In the genomic region with DNA sequence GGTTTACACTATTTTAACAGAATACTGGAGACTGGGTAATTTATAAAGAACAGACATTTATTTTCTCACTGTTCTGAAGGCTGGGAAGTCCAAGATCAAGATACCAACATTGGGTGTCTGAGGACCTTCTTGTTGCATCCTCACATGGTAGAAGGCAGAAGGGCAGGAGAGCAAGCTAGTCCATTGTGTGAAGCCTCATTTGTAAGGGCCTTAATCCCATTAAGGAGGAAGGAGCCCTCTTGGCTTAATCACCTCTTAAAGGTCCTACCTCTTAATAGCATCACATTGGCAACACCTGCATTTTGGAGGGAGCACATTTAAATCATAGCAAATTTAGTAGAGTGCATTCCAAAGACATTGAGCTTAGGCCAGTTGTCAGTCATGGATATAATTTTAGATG, we compare ENCODE assay signal across 30 cellular contexts.
"Had no signal": no experiment of that assay in that cellular context is flagged by ENCODE, and none has a peak within 500 bp of the region (broad histone marks: within the 10 kb centered on the region; RNA-seq: fewer than 3 reads in every experiment).

No MANE protein-coding gene starts in this region.

- H3K27me3 ChIP-seq: adrenal gland, body of pancreas, esophagus muscularis mucosa, foreskin keratinocyte, heart left ventricle, right atrium auricular region, suprapubic skin, tibial artery, upper lobe of right lung had no signal

- DNase-seq: activated CD4-positive, alpha-beta T cell treated with anti-CD3 and anti-CD28 coated beads for 36 hours; activated CD4-positive, CD25-positive, alpha-beta regulatory T cell; activated naive CD4-positive, alpha-beta T cell treated with anti-CD3 and anti-CD28 coated beads for 36 hours; activated naive CD8-positive, alpha-beta T cell treated with anti-CD3 and anti-CD28 coated beads for 36 hours; activated T-cell treated with anti-CD3 and anti-CD28 coated beads for 4 hours; activated T-cell treated with anti-CD3 and anti-CD28 coated beads, Interleukin-2, amount 50 U/mL, for 72 hours; adrenal gland; aorta; body of pancreas; dermis blood vessel endothelial cell; effector CD4-positive, alpha-beta T cell; foreskin keratinocyte; heart left ventricle; hypothalamus; immature natural killer cell; kidney; left colon; midbrain; naive thymus-derived CD8-positive, alpha-beta T cell; occipital lobe; stimulated activated CD4-positive, alpha-beta T cell treated with anti-CD3 and anti-CD28 coated beads, Interleukin-15, amount 100 ng/mL, for 24 hours; stimulated activated CD4-positive, alpha-beta T cell treated with anti-CD3 and anti-CD28 coated beads, Interleukin-2, amount 100 ng/mL, for 24 hours; stimulated activated naive B cell treated with anti-CD40 and anti-IgM and Interleukin-4, amounts not matched to agents 10 μg/mL and 1 μg/mL and 100 μg/mL, for 72 hours; tibial artery; upper lobe of right lung had no signal

- H3K27ac Mint-ChIP-seq: activated CD4-positive, alpha-beta T cell treated with anti-CD3 and anti-CD28 coated beads for 36 hours; activated naive CD4-positive, alpha-beta T cell treated with anti-CD3 and anti-CD28 coated beads for 36 hours; activated naive CD8-positive, alpha-beta T cell treated with anti-CD3 and anti-CD28 coated beads for 36 hours; activated T-cell treated with anti-CD3 and anti-CD28 coated beads, Interleukin-2, amount 50 U/mL, for 72 hours; immature natural killer cell; naive thymus-derived CD8-positive, alpha-beta T cell; stimulated activated naive B cell treated with anti-CD40 and anti-IgM and Interleukin-4, amounts not matched to agents 10 μg/mL and 1 μg/mL and 100 μg/mL, for 72 hours had no signal

- ATAC-seq: activated CD4-positive, alpha-beta T cell treated with anti-CD3 and anti-CD28 coated beads for 36 hours; activated T-cell treated with anti-CD3 and anti-CD28 coated beads, Interleukin-2, amount 50 U/mL, for 72 hours; body of pancreas; foreskin keratinocyte; heart left ventricle; left colon; naive thymus-derived CD8-positive, alpha-beta T cell; stimulated activated naive B cell treated with anti-CD40 and anti-IgM and Interleukin-4, amounts not matched to agents 10 μg/mL and 1 μg/mL and 100 μg/mL, for 72 hours; upper lobe of right lung had no signal

- H3K9me3 Mint-ChIP-seq: activated naive CD4-positive, alpha-beta T cell treated with anti-CD3 and anti-CD28 coated beads for 36 hours; activated naive CD8-positive, alpha-beta T cell treated with anti-CD3 and anti-CD28 coated beads for 36 hours; activated T-cell treated with anti-CD3 and anti-CD28 coated beads, Interleukin-2, amount 50 U/mL, for 72 hours; immature natural killer cell; naive thymus-derived CD8-positive, alpha-beta T cell; neural crest cell; stimulated activated naive B cell treated with anti-CD40 and anti-IgM and Interleukin-4, amounts not matched to agents 10 μg/mL and 1 μg/mL and 100 μg/mL, for 72 hours had no signal

- H3K79me2 ChIP-seq: parathyroid adenoma had no signal

- H3K9me3 ChIP-seq: adrenal gland, body of pancreas, esophagus muscularis mucosa, heart left ventricle, right atrium auricular region, suprapubic skin, tibial artery, upper lobe of right lung had no signal

- H2AFZ ChIP-seq: parathyroid adenoma had no signal

- H3K27ac ChIP-seq: adrenal gland, body of pancreas, esophagus muscularis mucosa, foreskin keratinocyte, heart left ventricle, parathyroid adenoma, right atrium auricular region, suprapubic skin, tibial artery, upper lobe of right lung had no signal

- H3K4me1 ChIP-seq: body of pancreas, foreskin keratinocyte, parathyroid adenoma, right atrium auricular region, tibial artery, upper lobe of right lung had no signal

- H3K4me3 ChIP-seq: adrenal gland, body of pancreas, esophagus muscularis mucosa, heart left ventricle, right atrium auricular region, suprapubic skin, tibial artery, upper lobe of right lung had no signal

- H3K9ac ChIP-seq: parathyroid adenoma had no signal

- H3K4me3 Mint-ChIP-seq: activated CD4-positive, alpha-beta T cell treated with anti-CD3 and anti-CD28 coated beads for 36 hours; activated naive CD4-positive, alpha-beta T cell treated with anti-CD3 and anti-CD28 coated beads for 36 hours; activated naive CD8-positive, alpha-beta T cell treated with anti-CD3 and anti-CD28 coated beads for 36 hours; activated T-cell treated with anti-CD3 and anti-CD28 coated beads, Interleukin-2, amount 50 U/mL, for 72 hours; immature natural killer cell; naive thymus-derived CD8-positive, alpha-beta T cell; neural crest cell; stimulated activated naive B cell treated with anti-CD40 and anti-IgM and Interleukin-4, amounts not matched to agents 10 μg/mL and 1 μg/mL and 100 μg/mL, for 72 hours had no signal

- H3K27me3 Mint-ChIP-seq: activated CD4-positive, alpha-beta T cell treated with anti-CD3 and anti-CD28 coated beads for 36 hours; activated naive CD8-positive, alpha-beta T cell treated with anti-CD3 and anti-CD28 coated beads for 36 hours; naive thymus-derived CD8-positive, alpha-beta T cell; stimulated activated naive B cell treated with anti-CD40 and anti-IgM and Interleukin-4, amounts not matched to agents 10 μg/mL and 1 μg/mL and 100 μg/mL, for 72 hours had no signal
